Comparison of ENCODE assay signal across 1 cellular context in the genomic region with DNA sequence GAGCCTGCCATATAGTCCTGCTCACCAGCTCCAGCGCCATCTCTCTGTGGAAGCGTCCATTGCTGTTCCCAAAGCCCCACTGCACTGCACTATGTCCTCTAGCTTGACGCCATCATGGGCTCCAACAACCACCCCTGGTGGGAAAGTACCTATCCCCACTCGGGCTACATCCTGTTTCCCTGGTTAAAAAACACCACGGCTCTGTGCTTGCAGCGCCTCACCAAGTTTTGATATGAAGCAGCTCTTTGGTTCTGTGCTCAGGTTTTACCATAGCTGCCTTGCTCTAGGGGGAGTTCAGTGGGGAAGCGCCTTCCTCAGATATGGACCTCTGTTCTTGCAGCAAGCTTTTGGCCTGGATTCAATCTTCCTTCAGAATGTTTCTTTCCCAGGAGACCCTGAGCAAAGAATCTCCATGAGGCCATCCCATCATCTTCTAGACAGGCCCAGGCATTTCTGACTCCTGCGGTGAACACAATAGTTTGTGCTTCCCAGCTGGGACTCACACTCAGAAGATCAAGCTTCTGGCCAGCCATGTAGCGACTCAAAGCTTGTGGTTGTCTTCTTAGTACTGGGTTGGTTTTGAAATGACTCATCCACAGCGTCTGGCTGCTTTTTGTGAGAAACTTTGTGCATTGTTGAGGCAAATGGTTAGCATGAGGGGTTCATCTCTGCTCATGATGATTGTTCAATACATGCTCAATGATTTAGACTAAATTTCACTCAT.
TF ChIP-seq lines count a peak whose summit lies in the region.

No MANE protein-coding gene starts in this region.

TF ChIP-seq in WTC11, 78 proteins besides CTCF, POLR2A, EP300 and RAD21 (continued from another document):
- no peak for TF ChIP-seq KAT7 (CRISPR knock-in tag; IDR thresholded peaks at IDR 0.05; ENCODE audit: borderline replicate concordance)
